11 cellular contexts compared by ENCODE assay signal in genomic region chr17:67559381-67559966, GRCh38.
A peak's percentile ranks its signal among the peaks of the same experiment; 100 is the strongest.
DNase-seq lines count a peak whose midpoint lies in the region; ATAC-seq and TF ChIP-seq lines count a peak whose summit lies in the region.
"Had no signal": no experiment of that assay in that cellular context is flagged by ENCODE, and none has a peak within 500 bp of the region (broad histone marks: within the 10 kb centered on the region; RNA-seq: fewer than 3 reads in every experiment).

No MANE protein-coding gene starts in this region.

- H3K9me3 ChIP-seq in OCI-LY3 (ENCODE audit: insufficient read depth, low read length) (0 out of 2 replicates have a peak, but pooled peaks cover 5% of the 10 kb centered on the region), esophagus squamous epithelium (peaks cover 0 to 6% (median 4%) of the 10 kb centered on the region in 3 donors), stomach (peaks cover 0 to 5% (median 0%) of the 10 kb centered on the region in 4 donors)

- peaks cover 10% of the 10 kb centered on the region for H3K36me3 ChIP-seq in OCI-LY3 (replicated peaks; ENCODE audit: low read depth, low read length)
- H3K36me3 ChIP-seq in esophagus squamous epithelium = peaks cover 0 to 8% (median 0%) of the 10 kb centered on the region in 3 donors
- peaks cover 0 to 5% (median 2%) of the 10 kb centered on the region in 4 donors for H3K36me3 ChIP-seq in stomach
- H3K36me3 ChIP-seq: upper lobe of left lung had no signal

- H3K27me3 ChIP-seq in OCI-LY3 (ENCODE audit: low read depth, low read length) (no peaks in the 10 kb centered on the region), esophagus squamous epithelium (no peaks in the 10 kb centered on the region), stomach (no peaks in the 10 kb centered on the region)
- H3K27me3 ChIP-seq: upper lobe of left lung had no signal

- no peak overlapping the region for H3K27ac ChIP-seq in 22Rv1
- H3K27ac ChIP-seq in OCI-LY3 (ENCODE audit: low read length) = no peak overlapping the region
- H3K27ac ChIP-seq in esophagus squamous epithelium = no peak overlapping the region
- no peak overlapping the region for H3K27ac ChIP-seq in stomach
- H3K27ac ChIP-seq: upper lobe of left lung had no signal

- 81 to 90% methylated on average over 5 to 10 of the region's 10 CpGs for WGBS in esophagus squamous epithelium, 2 donors
- WGBS in stomach, 5 donors = 78 to 81% (median 80%) methylated on average over 10 of the region's 10 CpGs

- peaks cover 28% of the 10 kb centered on the region for H3K4me1 ChIP-seq in OCI-LY3 (ENCODE audit: low read length)
- H3K4me1 ChIP-seq in esophagus squamous epithelium = peaks cover 0 to 6% (median 0%) of the 10 kb centered on the region in 3 donors
- H3K4me1 ChIP-seq in stomach = peaks cover 0 to 11% (median 3%) of the 10 kb centered on the region in 4 donors
- H3K4me1 ChIP-seq: upper lobe of left lung had no signal

- H3K4me3 ChIP-seq in OCI-LY3 (ENCODE audit: low read length) (no peak overlapping the region), esophagus squamous epithelium (no peak overlapping the region), stomach (no peak overlapping the region)
- H3K4me3 ChIP-seq: upper lobe of left lung had no signal

- intact Hi-C loops in esophagus squamous epithelium (cut with DNase I) = no loop called here
- intact Hi-C loops in stomach (cut with DNase I; ENCODE audit: low total_unique reads) = no loop called here

- no peak overlapping the region for H3K4me2 ChIP-seq in OCI-LY3 (ENCODE audit: low read length)

- no peaks in the 10 kb centered on the region for H3K79me2 ChIP-seq in OCI-LY3 (ENCODE audit: low read length)

- 0 out of 2 replicates have a peak overlapping the region, but pooled peaks have one; percentile 21 for H3K9ac ChIP-seq in OCI-LY3 (ENCODE audit: low read length)

- ATAC-seq in GM21619 (IDR thresholded peaks at IDR 0.05; ENCODE audit: unreplicated experiment) = no peak

- H4K20me1 ChIP-seq in OCI-LY3 (ENCODE audit: insufficient read depth, low read length) = no peaks in the 10 kb centered on the region

- TF ChIP-seq EP300 in stomach (IDR thresholded peaks at IDR 0.05) = no peak

- TF ChIP-seq CTCF in 22Rv1 (IDR thresholded peaks at IDR 0.05) (peak; percentile 64), OCI-LY3 (IDR thresholded peaks at IDR 0.05; ENCODE audit: low read depth, low read length) (peak; percentile 80), esophagus squamous epithelium (IDR thresholded peaks at IDR 0.05) (peak in 4 of 6 experiments; percentile 7 to 52 (median 22)), stomach (IDR thresholded peaks at IDR 0.05) (peak in 2 of 7 experiments; percentile 9 to 20)

- TF ChIP-seq POLR2A in esophagus squamous epithelium (IDR thresholded peaks at IDR 0.05) (no peak), stomach (IDR thresholded peaks at IDR 0.05) (no peak)

- DNase-seq in Daoy (ENCODE audit: low read depth) (peak; percentile 24), esophagus squamous epithelium (lab: John Stamatoyannopoulos, UW) (no peak), stomach (no peak), DMS153 treated with DMSO at 0.1 percent for 48 hours (lab: John Stamatoyannopoulos, UW; ENCODE audit: unreplicated experiment) (no peak), OCI-M1 (lab: John Stamatoyannopoulos, UW) (no peak)
- DNase-seq: activated CD4-positive, CD25-positive, alpha-beta regulatory T cell treated with anti-CD3 and anti-CD28 coated beads, Interleukin-2, amount 50 U/mL, for 72 hours; DMS79 treated with DMSO at 0.1 percent for 48 hours; upper lobe of left lung had no signal

- H2AFZ ChIP-seq in OCI-LY3 (ENCODE audit: low read depth, low read length) = no peak overlapping the region
